Comparison of ENCODE assay signal across 34 cellular contexts in genomic region chr4:86461849-86462248, GRCh38.
"Had no signal": no experiment of that assay in that cellular context is flagged by ENCODE, and none has a peak within 500 bp of the region (broad histone marks: within the 10 kb centered on the region; RNA-seq: fewer than 3 reads in every experiment).

No MANE protein-coding gene starts in this region.

- H3K4me3 ChIP-seq: adrenal gland, body of pancreas, esophagus squamous epithelium, gastroesophageal sphincter, heart right ventricle had no signal

- ATAC-seq: activated CD4-positive, alpha-beta T cell treated with anti-CD3 and anti-CD28 coated beads for 36 hours; activated CD8-positive, alpha-beta memory T cell treated with anti-CD3 and anti-CD28 coated beads, Interleukin-2, amount 10 ng/mL, durations not matched to agents 7 days and 5 days; activated CD8-positive, alpha-beta T cell treated with anti-CD3 and anti-CD28 coated beads, Interleukin-2, amount 10 ng/mL, durations not matched to agents 7 days and 5 days; activated naive CD8-positive, alpha-beta T cell treated with anti-CD3 and anti-CD28 coated beads, Interleukin-2, amount 50 U/mL, for 24 hours; body of pancreas; effector memory CD8-positive, alpha-beta T cell; gastroesophageal sphincter; heart right ventricle; T-helper 17 cell had no signal

- H3K27me3 Mint-ChIP-seq: activated CD4-positive, alpha-beta T cell treated with anti-CD3 and anti-CD28 coated beads, Interleukin-2, amount 10 ng/mL, durations not matched to agents 24 days and 14 days; activated CD8-positive, alpha-beta memory T cell treated with anti-CD3 and anti-CD28 coated beads, Interleukin-2, amount 10 ng/mL, durations not matched to agents 7 days and 5 days; activated naive CD8-positive, alpha-beta T cell treated with anti-CD3 and anti-CD28 coated beads for 36 hours; T-helper 17 cell had no signal

- H3K4me1 Mint-ChIP-seq: activated CD4-positive, alpha-beta T cell treated with anti-CD3 and anti-CD28 coated beads for 36 hours; activated CD4-positive, alpha-beta T cell treated with anti-CD3 and anti-CD28 coated beads, Interleukin-2, amount 10 ng/mL, durations not matched to agents 24 days and 14 days; activated CD8-positive, alpha-beta memory T cell treated with anti-CD3 and anti-CD28 coated beads, Interleukin-2, amount 10 ng/mL, durations not matched to agents 7 days and 5 days; activated naive CD4-positive, alpha-beta T cell treated with anti-CD3 and anti-CD28 coated beads, Interleukin-2, amount 50 U/mL, for 24 hours; activated naive CD8-positive, alpha-beta T cell treated with anti-CD3 and anti-CD28 coated beads for 36 hours; activated naive CD8-positive, alpha-beta T cell treated with anti-CD3 and anti-CD28 coated beads, Interleukin-2, amount 50 U/mL, for 24 hours had no signal

- H3K36me3 Mint-ChIP-seq: activated CD4-positive, alpha-beta memory T cell treated with anti-CD3 and anti-CD28 coated beads for 36 hours; activated CD8-positive, alpha-beta memory T cell treated with anti-CD3 and anti-CD28 coated beads, Interleukin-2, amount 10 ng/mL, durations not matched to agents 7 days and 5 days; activated naive CD8-positive, alpha-beta T cell treated with anti-CD3 and anti-CD28 coated beads for 36 hours had no signal

- H3K4me1 ChIP-seq: adrenal gland, body of pancreas, esophagus squamous epithelium, gastroesophageal sphincter, heart right ventricle had no signal

- H3K4me3 Mint-ChIP-seq: activated CD4-positive, alpha-beta memory T cell treated with anti-CD3 and anti-CD28 coated beads for 36 hours; activated CD4-positive, alpha-beta T cell treated with anti-CD3 and anti-CD28 coated beads for 36 hours; activated CD4-positive, alpha-beta T cell treated with anti-CD3 and anti-CD28 coated beads, Interleukin-2, amount 10 ng/mL, durations not matched to agents 24 days and 14 days; activated CD8-positive, alpha-beta memory T cell treated with anti-CD3 and anti-CD28 coated beads, Interleukin-2, amount 10 ng/mL, durations not matched to agents 7 days and 5 days; activated CD8-positive, alpha-beta T cell treated with anti-CD3 and anti-CD28 coated beads, Interleukin-2, amount 10 ng/mL, durations not matched to agents 7 days and 5 days; activated naive CD4-positive, alpha-beta T cell treated with anti-CD3 and anti-CD28 coated beads for 36 hours; activated naive CD4-positive, alpha-beta T cell treated with anti-CD3 and anti-CD28 coated beads, Interleukin-2, amount 50 U/mL, for 24 hours; activated naive CD8-positive, alpha-beta T cell treated with anti-CD3 and anti-CD28 coated beads for 36 hours; activated naive CD8-positive, alpha-beta T cell treated with anti-CD3 and anti-CD28 coated beads, Interleukin-2, amount 50 U/mL, for 24 hours; activated T-helper 1 cell treated with anti-CD3 and anti-CD28 coated beads, Interleukin-12 subunit alpha, Interleukin-12 subunit beta, Interleukin-2, Interleukin-4 antibody, amounts not matched to agents 30 ng/mL and 10 ng/mL and 1 ng/mL, durations not matched to agents 14 hours and 24 hours and 36 hours; effector memory CD8-positive, alpha-beta T cell; T-helper 17 cell; T-helper 2 cell treated with Interferon-gamma antibody and Interleukin-4, amounts not matched to agents 5 μg/mL and 100 μg/mL, for 36 hours had no signal

- H3K9me3 Mint-ChIP-seq: activated CD4-positive, alpha-beta T cell treated with anti-CD3 and anti-CD28 coated beads, Interleukin-2, amount 10 ng/mL, durations not matched to agents 24 days and 14 days; activated T-helper 2 cell treated with anti-CD3 and anti-CD28 coated beads, Interferon-gamma antibody, Interleukin-2, Interleukin-4, amounts not matched to agents 10 μg/mL and 5 μg/mL and 100 μg/mL, durations not matched to agents 14 hours and 24 hours and 36 hours; T-helper 2 cell treated with Interferon-gamma antibody and Interleukin-4, amounts not matched to agents 5 μg/mL and 100 μg/mL, for 36 hours had no signal

- H3K27ac ChIP-seq: adrenal gland, body of pancreas, epithelial cell of prostate, esophagus squamous epithelium, gastroesophageal sphincter, heart right ventricle, WERI-Rb-1 had no signal

- H3K27ac Mint-ChIP-seq: activated CD4-positive, alpha-beta memory T cell treated with anti-CD3 and anti-CD28 coated beads for 36 hours; activated CD4-positive, alpha-beta T cell treated with anti-CD3 and anti-CD28 coated beads for 36 hours; activated CD4-positive, alpha-beta T cell treated with anti-CD3 and anti-CD28 coated beads, Interleukin-2, amount 10 ng/mL, durations not matched to agents 24 days and 14 days; activated CD8-positive, alpha-beta memory T cell treated with anti-CD3 and anti-CD28 coated beads, Interleukin-2, amount 10 ng/mL, durations not matched to agents 7 days and 5 days; activated CD8-positive, alpha-beta T cell treated with anti-CD3 and anti-CD28 coated beads, Interleukin-2, amount 10 ng/mL, durations not matched to agents 7 days and 5 days; activated naive CD4-positive, alpha-beta T cell treated with anti-CD3 and anti-CD28 coated beads for 36 hours; activated naive CD4-positive, alpha-beta T cell treated with anti-CD3 and anti-CD28 coated beads, Interleukin-2, amount 50 U/mL, for 24 hours; activated naive CD8-positive, alpha-beta T cell treated with anti-CD3 and anti-CD28 coated beads for 36 hours; activated naive CD8-positive, alpha-beta T cell treated with anti-CD3 and anti-CD28 coated beads, Interleukin-2, amount 50 U/mL, for 24 hours; activated T-helper 1 cell treated with anti-CD3 and anti-CD28 coated beads, Interleukin-12 subunit alpha, Interleukin-12 subunit beta, Interleukin-2, Interleukin-4 antibody, amounts not matched to agents 30 ng/mL and 10 ng/mL and 1 ng/mL, durations not matched to agents 14 hours and 24 hours and 36 hours; activated T-helper 2 cell treated with anti-CD3 and anti-CD28 coated beads, Interferon-gamma antibody, Interleukin-2, Interleukin-4, amounts not matched to agents 10 μg/mL and 5 μg/mL and 100 μg/mL, durations not matched to agents 14 hours and 24 hours and 36 hours; effector memory CD8-positive, alpha-beta T cell; T-helper 17 cell; T-helper 2 cell treated with Interferon-gamma antibody and Interleukin-4, amounts not matched to agents 5 μg/mL and 100 μg/mL, for 36 hours had no signal

- DNase-seq: activated CD4-positive, alpha-beta memory T cell treated with anti-CD3 and anti-CD28 coated beads for 36 hours; activated CD4-positive, alpha-beta T cell treated with anti-CD3 and anti-CD28 coated beads for 36 hours; activated CD4-positive, alpha-beta T cell treated with anti-CD3 and anti-CD28 coated beads, Interleukin-2, amount 10 ng/mL, durations not matched to agents 24 days and 14 days; activated CD4-positive, CD25-positive, alpha-beta regulatory T cell; activated CD4-positive, CD25-positive, alpha-beta regulatory T cell treated with anti-CD3 and anti-CD28 coated beads, Interleukin-2, amount 50 U/mL, for 72 hours; activated CD8-positive, alpha-beta memory T cell treated with anti-CD3 and anti-CD28 coated beads, Interleukin-2, amount 10 ng/mL, durations not matched to agents 7 days and 5 days; activated CD8-positive, alpha-beta memory T cell treated with anti-CD3 and anti-CD28 coated beads, Interleukin-2, amount 50 U/mL, for 4 hours; activated CD8-positive, alpha-beta T cell treated with anti-CD3 and anti-CD28 coated beads, Interleukin-2, amount 10 ng/mL, durations not matched to agents 7 days and 5 days; activated effector memory CD4-positive, alpha-beta T cell treated with anti-CD3 and anti-CD28 coated beads, Interleukin-2, amount 50 U/mL, for 16 hours; activated naive CD4-positive, alpha-beta T cell treated with anti-CD3 and anti-CD28 coated beads for 36 hours; activated naive CD8-positive, alpha-beta T cell treated with anti-CD3 and anti-CD28 coated beads for 36 hours; activated naive CD8-positive, alpha-beta T cell treated with anti-CD3 and anti-CD28 coated beads, Interleukin-2, amount 50 U/mL, for 24 hours; activated T-cell treated with anti-CD3 and anti-CD28 coated beads, Interleukin-2, amount 50 U/mL, for 1 hour; activated T-cell treated with anti-CD3 and anti-CD28 coated beads, Interleukin-2, amount 50 U/mL, for 48 hours; adrenal gland; amygdala; body of pancreas; caudate nucleus; cortex of kidney; dermis blood vessel endothelial cell; effector CD4-positive, alpha-beta T cell; effector memory CD8-positive, alpha-beta T cell; esophagus squamous epithelium; foreskin melanocyte; heart right ventricle; T-helper 17 cell; T1000; WERI-Rb-1 had no signal

- H3K36me3 ChIP-seq: adrenal gland, esophagus squamous epithelium, gastroesophageal sphincter, heart right ventricle, WERI-Rb-1 had no signal

- H3K27me3 ChIP-seq: adrenal gland, body of pancreas, esophagus squamous epithelium, gastroesophageal sphincter had no signal

- H3K9me3 ChIP-seq: adrenal gland, body of pancreas, esophagus squamous epithelium had no signal
